ENCODE assay signal across 1 cellular context in the genomic region with DNA sequence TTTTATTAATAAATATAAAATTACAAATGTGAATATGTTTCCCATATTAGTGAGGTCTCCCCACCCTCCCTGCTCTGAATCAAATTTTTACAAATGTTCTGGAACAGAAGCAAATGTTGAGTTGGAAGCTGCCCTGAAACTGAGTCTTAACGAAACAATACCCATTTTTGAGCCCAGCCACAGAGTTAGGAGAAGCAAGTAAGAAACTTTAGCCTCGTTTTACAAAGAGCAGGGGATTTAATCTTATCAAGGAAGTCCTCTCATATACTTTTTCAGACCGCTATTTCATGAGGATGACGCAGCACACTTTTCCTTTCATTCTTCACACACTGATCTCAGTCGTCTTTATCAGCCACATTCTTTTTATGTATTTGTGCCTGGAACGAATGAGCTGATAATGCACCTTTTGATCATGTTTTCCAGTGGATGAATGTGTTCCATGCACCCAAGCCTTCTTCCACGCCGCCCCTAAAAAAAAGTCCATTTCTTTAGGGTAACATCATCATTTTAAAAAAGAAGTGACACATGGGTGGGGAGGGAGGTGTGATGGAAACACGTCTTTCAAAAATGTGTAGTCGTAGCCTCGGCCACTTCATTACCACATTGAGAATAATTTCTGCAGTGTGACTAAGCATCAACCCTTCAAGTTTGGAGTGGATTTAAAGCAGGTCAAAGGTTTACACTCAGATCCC.
TF ChIP-seq lines count a peak whose summit lies in the region.

No MANE protein-coding gene starts in this region.

TF ChIP-seq in SK-N-SH treated with all-trans-retinoic acid at 6 μM for 48 hours, 23 proteins besides CTCF, POLR2A, EP300 and RAD21 (continued from another document):
- TF ChIP-seq POU6F1 (CRISPR knock-in tag; IDR thresholded peaks at IDR 0.05; ENCODE audit: borderline replicate concordance, low read depth): no peak
- TF ChIP-seq CREB5 (CRISPR knock-in tag; IDR thresholded peaks at IDR 0.05; ENCODE audit: low read depth): no peak
- no peak for TF ChIP-seq BACH2 (CRISPR knock-in tag; IDR thresholded peaks at IDR 0.05; ENCODE audit: borderline replicate concordance)
- no peak for TF ChIP-seq TOX (CRISPR knock-in tag; IDR thresholded peaks at IDR 0.05; ENCODE audit: borderline replicate concordance)
- TF ChIP-seq ZNF8 (CRISPR knock-in tag; IDR thresholded peaks at IDR 0.05): no peak
